2 cellular contexts compared by ENCODE assay signal in genomic region chr6:125923371-125923877, GRCh38.
A peak's percentile ranks its signal among the peaks of the same experiment; 100 is the strongest.
TF ChIP-seq lines count a peak whose summit lies in the region.

No MANE protein-coding gene starts in this region.

TF ChIP-seq in GM12878, 131 proteins besides CTCF, POLR2A, EP300 and RAD21:
- TF ChIP-seq MYC (IDR thresholded peaks at IDR 0.05; ENCODE audit: insufficient read depth, insufficient read length, insufficient replicate concordance, low read length, severe bottlenecking) (no peak), HDGF (IDR thresholded peaks at IDR 0.05) (no peak), YBX1 (IDR thresholded peaks at IDR 0.05) (no peak), RELA (IDR thresholded peaks at IDR 0.05; ENCODE audit: borderline replicate concordance, partially characterized antibody) (no peak), POLR2AphosphoS5 (IDR thresholded peaks at IDR 0.05; ENCODE audit: low read length) (0 out of 2 replicates have a peak, but pooled peaks have one; percentile 27), MYB (IDR thresholded peaks at IDR 0.05; ENCODE audit: borderline replicate concordance, low read depth, low read length) (no peak), ZNF24 (IDR thresholded peaks at IDR 0.05) (peak; percentile 74), ZBTB4 (CRISPR knock-in tag; IDR thresholded peaks at IDR 0.05) (no peak), E2F4 (IDR thresholded peaks at IDR 0.05; ENCODE audit: low read depth, low read length) (no peak), MTA3 (IDR thresholded peaks at IDR 0.05; ENCODE audit: borderline replicate concordance, low read length) (no peak)
TF ChIP-seq in GM12878: peak in this region for 2.

TF ChIP-seq in HepG2, 621 proteins besides CTCF, POLR2A, EP300 and RAD21:
- TF ChIP-seq HNRNPK (IDR thresholded peaks at IDR 0.05; ENCODE audit: low read depth, low read length, poor library complexity, severe bottlenecking) = no peak
- peak; percentile 69 to 75; a peak in 3 of 4 replicates for TF ChIP-seq MAFK (conservative IDR thresholded peaks at IDR 0.05 in 1 of 2, IDR thresholded peaks at IDR 0.05 in 1 of 2; ENCODE audit: low read length in 2 of 2)
- TF ChIP-seq CREM (IDR thresholded peaks at IDR 0.05) = no peak
- no peak for TF ChIP-seq CREM (CRISPR knock-in tag; IDR thresholded peaks at IDR 0.05)
- TF ChIP-seq ZNF10 (CRISPR knock-in tag; IDR thresholded peaks at IDR 0.05; ENCODE audit: borderline replicate concordance, low read depth) = no peak
- no peak for TF ChIP-seq GPN1 (CRISPR knock-in tag; IDR thresholded peaks at IDR 0.05; ENCODE audit: borderline replicate concordance)
- TF ChIP-seq ZNF44 (CRISPR knock-in tag; IDR thresholded peaks at IDR 0.05) = no peak
- TF ChIP-seq MAFF (IDR thresholded peaks at IDR 0.05; ENCODE audit: low read depth, low read length) = peak; percentile 77; the same call in 1 of the 2 replicates
- no peak for TF ChIP-seq GFI1 (CRISPR knock-in tag; IDR thresholded peaks at IDR 0.05; ENCODE audit: borderline replicate concordance)
- no peak for TF ChIP-seq TBX3 (IDR thresholded peaks at IDR 0.05; ENCODE audit: borderline replicate concordance)
